In genomic region chr16:71778780-71779179, GRCh38 we compare ENCODE assay signal across 23 cellular contexts.
"Had no signal": no experiment of that assay in that cellular context is flagged by ENCODE, and none has a peak within 500 bp of the region (broad histone marks: within the 10 kb centered on the region; RNA-seq: fewer than 3 reads in every experiment).

No MANE protein-coding gene starts in this region.

- H3K9me3 ChIP-seq: prostate gland, right atrium auricular region, tibial artery, uterus had no signal

- ATAC-seq: activated CD4-positive, alpha-beta T cell treated with anti-CD3 and anti-CD28 coated beads for 36 hours; SK-N-SH treated with all-trans-retinoic acid at 6 μM for 48 hours; stimulated activated naive CD8-positive, alpha-beta T cell treated with anti-CD3 and anti-CD28 coated beads, Interleukin-15, Interleukin-2, amounts not matched to agents 100 U/mL and 50 U/mL, for 24 hours; T-cell had no signal

- H3K27me3 Mint-ChIP-seq: activated CD4-positive, alpha-beta T cell treated with anti-CD3 and anti-CD28 coated beads for 36 hours; activated naive CD8-positive, alpha-beta T cell treated with anti-CD3 and anti-CD28 coated beads, Interleukin-2, amount 10 ng/mL, durations not matched to agents 7 days and 5 days; brain; T-cell had no signal

- DNase-seq: activated CD4-positive, alpha-beta T cell treated with anti-CD3 and anti-CD28 coated beads for 36 hours; activated CD8-positive, alpha-beta memory T cell treated with anti-CD3 and anti-CD28 coated beads, Interleukin-2, amount 50 U/mL, for 4 hours; activated gamma-delta T cell treated with Interleukin-2 at 50 U/mL for 16 hours; activated naive CD8-positive, alpha-beta T cell treated with anti-CD3 and anti-CD28 coated beads, Interleukin-2, amount 10 ng/mL, durations not matched to agents 7 days and 5 days; caudate nucleus; dorsolateral prefrontal cortex; foreskin melanocyte; glutamatergic neuron; hypothalamus; stimulated activated CD4-positive, alpha-beta T cell treated with anti-CD3 and anti-CD28 coated beads, Interleukin-12 subunit alpha, Interleukin-12 subunit beta, amount 100 ng/mL, for 4 hours; stimulated activated CD4-positive, alpha-beta T cell treated with anti-CD3 and anti-CD28 coated beads, Interleukin-2, amount 100 ng/mL, for 24 hours; stimulated activated naive CD8-positive, alpha-beta T cell treated with anti-CD3 and anti-CD28 coated beads, Interleukin-15, Interleukin-2, amounts not matched to agents 100 U/mL and 50 U/mL, for 24 hours; substantia nigra; T-cell; tibial artery; uterus; WERI-Rb-1 had no signal

- H3K4me1 Mint-ChIP-seq: neural progenitor cell had no signal

- H3K4me2 ChIP-seq: neural progenitor cell had no signal

- H3K36me3 ChIP-seq: neural progenitor cell, prostate gland, uterus had no signal

- H3K9me3 Mint-ChIP-seq: activated naive CD8-positive, alpha-beta T cell treated with anti-CD3 and anti-CD28 coated beads, Interleukin-2, amount 10 ng/mL, durations not matched to agents 7 days and 5 days; activated T-helper 1 cell treated with anti-CD3 and anti-CD28 coated beads, Interleukin-12 subunit alpha, Interleukin-12 subunit beta, Interleukin-2, Interleukin-4 antibody, amounts not matched to agents 30 ng/mL and 10 ng/mL and 1 ng/mL, durations not matched to agents 14 hours and 24 hours and 36 hours; brain; neural progenitor cell; T-cell had no signal

- H3K9ac ChIP-seq: neural progenitor cell had no signal

- H3K27me3 ChIP-seq: dorsolateral prefrontal cortex, neural progenitor cell, right atrium auricular region, tibial artery, uterus had no signal

- H3K4me1 ChIP-seq: neural progenitor cell, prostate gland, right atrium auricular region, uterus had no signal

- H3K4me3 Mint-ChIP-seq: activated CD4-positive, alpha-beta T cell treated with anti-CD3 and anti-CD28 coated beads for 36 hours; activated naive CD8-positive, alpha-beta T cell treated with anti-CD3 and anti-CD28 coated beads, Interleukin-2, amount 10 ng/mL, durations not matched to agents 7 days and 5 days; activated T-helper 1 cell treated with anti-CD3 and anti-CD28 coated beads, Interleukin-12 subunit alpha, Interleukin-12 subunit beta, Interleukin-2, Interleukin-4 antibody, amounts not matched to agents 30 ng/mL and 10 ng/mL and 1 ng/mL, durations not matched to agents 14 hours and 24 hours and 36 hours; brain; neural progenitor cell; T-cell had no signal

- H3K27ac Mint-ChIP-seq: activated CD4-positive, alpha-beta T cell treated with anti-CD3 and anti-CD28 coated beads for 36 hours; activated naive CD8-positive, alpha-beta T cell treated with anti-CD3 and anti-CD28 coated beads, Interleukin-2, amount 10 ng/mL, durations not matched to agents 7 days and 5 days; activated T-helper 1 cell treated with anti-CD3 and anti-CD28 coated beads, Interleukin-12 subunit alpha, Interleukin-12 subunit beta, Interleukin-2, Interleukin-4 antibody, amounts not matched to agents 30 ng/mL and 10 ng/mL and 1 ng/mL, durations not matched to agents 14 hours and 24 hours and 36 hours; neural progenitor cell; T-cell had no signal

- H2AFZ ChIP-seq: neural progenitor cell had no signal

- H3K4me3 ChIP-seq: dorsolateral prefrontal cortex, neural progenitor cell, prostate gland, right atrium auricular region, tibial artery, uterus had no signal

- H3K27ac ChIP-seq: neural progenitor cell, prostate gland, right atrium auricular region, tibial artery, uterus, WERI-Rb-1 had no signal
